In the genomic region with DNA sequence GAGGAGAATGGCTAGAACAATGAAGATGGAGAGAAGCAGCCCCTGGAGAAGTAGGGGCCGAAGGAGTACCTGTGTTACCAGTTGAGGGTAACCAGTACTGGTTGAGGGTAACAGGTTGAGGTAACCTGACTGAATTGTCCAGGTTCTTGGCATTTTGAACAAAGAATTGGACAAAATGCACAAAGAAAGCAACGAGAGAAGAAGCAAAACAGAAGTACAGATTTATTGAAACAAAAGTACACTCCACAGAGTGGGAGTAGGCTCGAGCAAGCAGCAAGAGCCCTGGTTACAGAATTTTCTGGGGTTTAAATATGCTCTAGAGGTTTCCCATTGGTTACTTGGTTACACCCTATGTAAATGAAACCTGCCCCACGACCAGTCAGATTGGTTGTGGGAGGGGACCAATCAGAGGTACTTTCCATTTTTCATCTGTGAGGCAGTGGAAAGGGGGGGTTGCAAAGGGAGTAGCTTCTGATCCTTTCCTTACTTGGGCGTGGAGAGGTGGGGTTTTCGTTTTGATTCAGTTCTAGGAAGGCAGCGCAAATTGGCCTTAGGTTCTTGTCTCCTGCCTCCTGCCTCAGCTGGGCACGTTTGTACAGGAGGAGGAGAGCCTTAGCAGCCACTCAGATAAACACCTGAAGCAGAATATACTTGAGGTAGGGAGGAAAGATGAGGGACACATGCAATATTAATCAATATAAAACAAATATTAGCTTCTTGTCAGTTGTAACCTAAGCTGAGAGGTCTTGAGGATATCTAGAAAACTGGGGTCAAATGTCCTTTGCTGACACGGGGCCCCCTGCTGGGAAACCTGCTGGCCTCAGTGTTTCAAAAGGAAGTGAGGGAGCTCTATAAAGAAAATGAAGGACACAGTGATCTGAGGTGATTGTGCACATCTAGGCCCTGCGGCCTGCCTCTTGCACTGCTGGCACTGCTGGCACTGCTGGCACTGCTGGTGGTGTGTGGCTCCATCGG, we compare ENCODE assay signal across 1 cellular context.
TF ChIP-seq lines count a peak whose summit lies in the region.

No MANE protein-coding gene starts in this region.

TF ChIP-seq in K562, 482 proteins besides CTCF, POLR2A, EP300 and RAD21 (continued from another document):
- TF ChIP-seq, protein P1, sequence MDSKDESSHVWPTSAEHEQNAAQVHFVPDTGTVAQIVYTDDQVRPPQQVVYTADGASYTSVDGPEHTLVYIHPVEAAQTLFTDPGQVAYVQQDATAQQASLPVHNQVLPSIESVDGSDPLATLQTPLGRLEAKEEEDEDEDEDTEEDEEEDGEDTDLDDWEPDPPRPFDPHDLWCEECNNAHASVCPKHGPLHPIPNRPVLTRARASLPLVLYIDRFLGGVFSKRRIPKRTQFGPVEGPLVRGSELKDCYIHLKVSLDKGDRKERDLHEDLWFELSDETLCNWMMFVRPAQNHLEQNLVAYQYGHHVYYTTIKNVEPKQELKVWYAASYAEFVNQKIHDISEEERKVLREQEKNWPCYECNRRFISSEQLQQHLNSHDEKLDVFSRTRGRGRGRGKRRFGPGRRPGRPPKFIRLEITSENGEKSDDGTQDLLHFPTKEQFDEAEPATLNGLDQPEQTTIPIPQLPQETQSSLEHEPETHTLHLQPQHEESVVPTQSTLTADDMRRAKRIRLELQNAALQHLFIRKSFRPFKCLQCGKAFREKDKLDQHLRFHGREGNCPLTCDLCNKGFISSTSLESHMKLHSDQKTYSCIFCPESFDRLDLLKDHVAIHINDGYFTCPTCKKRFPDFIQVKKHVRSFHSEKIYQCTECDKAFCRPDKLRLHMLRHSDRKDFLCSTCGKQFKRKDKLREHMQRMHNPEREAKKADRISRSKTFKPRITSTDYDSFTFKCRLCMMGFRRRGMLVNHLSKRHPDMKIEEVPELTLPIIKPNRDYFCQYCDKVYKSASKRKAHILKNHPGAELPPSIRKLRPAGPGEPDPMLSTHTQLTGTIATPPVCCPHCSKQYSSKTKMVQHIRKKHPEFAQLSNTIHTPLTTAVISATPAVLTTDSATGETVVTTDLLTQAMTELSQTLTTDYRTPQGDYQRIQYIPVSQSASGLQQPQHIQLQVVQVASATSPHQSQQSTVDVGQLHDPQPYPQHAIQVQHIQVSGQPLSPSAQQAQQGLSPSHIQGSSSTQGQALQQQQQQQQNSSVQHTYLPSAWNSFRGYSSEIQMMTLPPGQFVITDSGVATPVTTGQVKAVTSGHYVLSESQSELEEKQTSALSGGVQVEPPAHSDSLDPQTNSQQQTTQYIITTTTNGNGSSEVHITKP (IDR thresholded peaks at IDR 0.05; ENCODE audit: partially characterized antibody) = peak; percentile 52
- TF ChIP-seq ZNF197 (CRISPR knock-in tag; IDR thresholded peaks at IDR 0.05; ENCODE audit: low read depth) (no peak), VEZF1 (CRISPR knock-in tag; IDR thresholded peaks at IDR 0.05) (peak; percentile 70), ZNF445 (CRISPR knock-in tag; IDR thresholded peaks at IDR 0.05; ENCODE audit: low read depth) (no peak), RFX5 (IDR thresholded peaks at IDR 0.05; ENCODE audit: low read depth, low read length) (0 out of 2 replicates have a peak, but pooled peaks have one; percentile 34), TCF7 (IDR thresholded peaks at IDR 0.05; ENCODE audit: borderline replicate concordance) (no peak), TBP (optimal IDR thresholded peaks at IDR 0.05; ENCODE audit: low read depth, low read length) (peak; percentile 49), XRCC4 (IDR thresholded peaks at IDR 0.05; ENCODE audit: extremely low read depth, insufficient read depth, insufficient read length) (no peak), SMAD4 (CRISPR knock-in tag; conservative IDR thresholded peaks at IDR 0.05) (peak; percentile 53; the same call in 1 of the 2 replicates), ATF7 (IDR thresholded peaks at IDR 0.05) (peak; percentile 19; the same call in 1 of the 2 replicates), ZNF444 (CRISPR knock-in tag; IDR thresholded peaks at IDR 0.05) (no peak), ZNF766 (CRISPR knock-in tag; conservative IDR thresholded peaks at IDR 0.05) (no peak)
- TF ChIP-seq, protein P2, sequence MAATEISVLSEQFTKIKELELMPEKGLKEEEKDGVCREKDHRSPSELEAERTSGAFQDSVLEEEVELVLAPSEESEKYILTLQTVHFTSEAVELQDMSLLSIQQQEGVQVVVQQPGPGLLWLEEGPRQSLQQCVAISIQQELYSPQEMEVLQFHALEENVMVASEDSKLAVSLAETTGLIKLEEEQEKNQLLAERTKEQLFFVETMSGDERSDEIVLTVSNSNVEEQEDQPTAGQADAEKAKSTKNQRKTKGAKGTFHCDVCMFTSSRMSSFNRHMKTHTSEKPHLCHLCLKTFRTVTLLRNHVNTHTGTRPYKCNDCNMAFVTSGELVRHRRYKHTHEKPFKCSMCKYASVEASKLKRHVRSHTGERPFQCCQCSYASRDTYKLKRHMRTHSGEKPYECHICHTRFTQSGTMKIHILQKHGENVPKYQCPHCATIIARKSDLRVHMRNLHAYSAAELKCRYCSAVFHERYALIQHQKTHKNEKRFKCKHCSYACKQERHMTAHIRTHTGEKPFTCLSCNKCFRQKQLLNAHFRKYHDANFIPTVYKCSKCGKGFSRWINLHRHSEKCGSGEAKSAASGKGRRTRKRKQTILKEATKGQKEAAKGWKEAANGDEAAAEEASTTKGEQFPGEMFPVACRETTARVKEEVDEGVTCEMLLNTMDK (IDR thresholded peaks at IDR 0.05; ENCODE audit: borderline replicate concordance, insufficient read depth, low read depth, low read length, poor library complexity, severe bottlenecking) = peak; percentile 4
- TF ChIP-seq, protein P3, sequence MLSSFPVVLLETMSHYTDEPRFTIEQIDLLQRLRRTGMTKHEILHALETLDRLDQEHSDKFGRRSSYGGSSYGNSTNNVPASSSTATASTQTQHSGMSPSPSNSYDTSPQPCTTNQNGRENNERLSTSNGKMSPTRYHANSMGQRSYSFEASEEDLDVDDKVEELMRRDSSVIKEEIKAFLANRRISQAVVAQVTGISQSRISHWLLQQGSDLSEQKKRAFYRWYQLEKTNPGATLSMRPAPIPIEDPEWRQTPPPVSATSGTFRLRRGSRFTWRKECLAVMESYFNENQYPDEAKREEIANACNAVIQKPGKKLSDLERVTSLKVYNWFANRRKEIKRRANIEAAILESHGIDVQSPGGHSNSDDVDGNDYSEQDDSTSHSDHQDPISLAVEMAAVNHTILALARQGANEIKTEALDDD (IDR thresholded peaks at IDR 0.05) = peak; percentile 80
